ENCODE assay signal across 8 cellular contexts in genomic region chr7:133916621-133917020, GRCh38.
"Had no signal": no experiment of that assay in that cellular context is flagged by ENCODE, and none has a peak within 500 bp of the region (broad histone marks: within the 10 kb centered on the region; RNA-seq: fewer than 3 reads in every experiment).

No MANE protein-coding gene starts in this region.

- H3K4me3 ChIP-seq: GM12878 had no signal

- FAIRE-seq: G401.6, GM12878, GM12891, GM12892, GM18507, GM19239 had no signal

- ATAC-seq: GM12878 had no signal

- DNase-seq: GDM1, GF-D8 had no signal
